Comparison of ENCODE assay signal across 30 cellular contexts in genomic region chr2:163716101-163716500, GRCh38. TPM values are rescaled to one million over a fixed set of nuclear protein-coding genes. Genes with fewer than 3 reads are reported as not detected.
"Had no signal": no experiment of that assay in that cellular context is flagged by ENCODE, and none has a peak within 500 bp of the region (broad histone marks: within the 10 kb centered on the region; RNA-seq: fewer than 3 reads in every experiment).

No MANE protein-coding gene starts in this region.

- H3K27ac ChIP-seq: ascending aorta, KMS-11, PC-9, WERI-Rb-1 had no signal

- H3K4me1 Mint-ChIP-seq: activated CD4-positive, alpha-beta memory T cell treated with anti-CD3 and anti-CD28 coated beads, Interleukin-2, amount 10 ng/mL, durations not matched to agents 7 days and 5 days; activated naive CD4-positive, alpha-beta T cell treated with anti-CD3 and anti-CD28 coated beads, Interleukin-2, amount 50 U/mL, for 24 hours; activated naive CD8-positive, alpha-beta T cell treated with anti-CD3 and anti-CD28 coated beads, Interleukin-2, amount 10 ng/mL, durations not matched to agents 7 days and 5 days had no signal

- H3K27me3 ChIP-seq: ascending aorta, cardiac muscle cell had no signal

- H3K9me3 Mint-ChIP-seq: activated CD4-positive, alpha-beta memory T cell treated with anti-CD3 and anti-CD28 coated beads, Interleukin-2, amount 10 ng/mL, durations not matched to agents 7 days and 5 days; activated naive CD8-positive, alpha-beta T cell treated with anti-CD3 and anti-CD28 coated beads, Interleukin-2, amount 10 ng/mL, durations not matched to agents 7 days and 5 days; activated T-helper 2 cell treated with anti-CD3 and anti-CD28 coated beads, Interferon-gamma antibody, Interleukin-2, Interleukin-4, amounts not matched to agents 10 μg/mL and 5 μg/mL and 100 μg/mL, durations not matched to agents 14 hours and 24 hours and 36 hours had no signal

- H3K4me2 ChIP-seq: KMS-11, PC-9 had no signal

- H3K4me3 ChIP-seq: ascending aorta, cardiac muscle cell, PC-9 had no signal

- H3K27ac Mint-ChIP-seq: activated CD4-positive, alpha-beta memory T cell treated with anti-CD3 and anti-CD28 coated beads, Interleukin-2, amount 10 ng/mL, durations not matched to agents 7 days and 5 days; activated naive CD4-positive, alpha-beta T cell treated with anti-CD3 and anti-CD28 coated beads, Interleukin-2, amount 50 U/mL, for 24 hours; activated naive CD8-positive, alpha-beta T cell treated with anti-CD3 and anti-CD28 coated beads, Interleukin-2, amount 10 ng/mL, durations not matched to agents 7 days and 5 days; activated T-helper 2 cell treated with anti-CD3 and anti-CD28 coated beads, Interferon-gamma antibody, Interleukin-2, Interleukin-4, amounts not matched to agents 10 μg/mL and 5 μg/mL and 100 μg/mL, durations not matched to agents 14 hours and 24 hours and 36 hours had no signal

- H3K9ac ChIP-seq: KMS-11 had no signal

- H3K27me3 Mint-ChIP-seq: activated CD4-positive, alpha-beta memory T cell treated with anti-CD3 and anti-CD28 coated beads, Interleukin-2, amount 10 ng/mL, durations not matched to agents 7 days and 5 days; activated naive CD4-positive, alpha-beta T cell treated with anti-CD3 and anti-CD28 coated beads, Interleukin-2, amount 50 U/mL, for 24 hours; activated naive CD8-positive, alpha-beta T cell treated with anti-CD3 and anti-CD28 coated beads, Interleukin-2, amount 10 ng/mL, durations not matched to agents 7 days and 5 days had no signal

- H3K4me3 Mint-ChIP-seq: activated CD4-positive, alpha-beta memory T cell treated with anti-CD3 and anti-CD28 coated beads, Interleukin-2, amount 10 ng/mL, durations not matched to agents 7 days and 5 days; activated naive CD4-positive, alpha-beta T cell treated with anti-CD3 and anti-CD28 coated beads, Interleukin-2, amount 50 U/mL, for 24 hours; activated naive CD8-positive, alpha-beta T cell treated with anti-CD3 and anti-CD28 coated beads, Interleukin-2, amount 10 ng/mL, durations not matched to agents 7 days and 5 days had no signal

- DNase-seq: activated CD4-positive, alpha-beta memory T cell treated with anti-CD3 and anti-CD28 coated beads, Interleukin-2, amount 10 ng/mL, durations not matched to agents 7 days and 5 days; activated CD4-positive, alpha-beta T cell treated with anti-CD3 and anti-CD28 coated beads for 1 hour; activated CD4-positive, alpha-beta T cell treated with anti-CD3 and anti-CD28 coated beads for 48 hours; activated CD4-positive, CD25-positive, alpha-beta regulatory T cell; activated gamma-delta T cell; activated naive CD4-positive, alpha-beta T cell treated with Interleukin-2 at 50 U/mL for 16 hours; activated naive CD8-positive, alpha-beta T cell treated with anti-CD3 and anti-CD28 coated beads, Interleukin-2, amount 10 ng/mL, durations not matched to agents 7 days and 5 days; activated T-cell treated with anti-CD3 and anti-CD28 coated beads, Interleukin-2, amount 50 U/mL, for 1 hour; MM.1S; MV-4-11; NCI-H1436 treated with DMSO at 0.1 percent for 48 hours; NCI-H1694 treated with DMSO at 0.1 percent for 48 hours; NCI-H2029; NCI-H2171 treated with DMSO at 0.1 percent for 48 hours; NCI-H2227 treated with DMSO at 0.1 percent for 48 hours; NCI-H446; NCI-H510A treated with DMSO at 0.1 percent for 48 hours; NK-92 treated with Interleukin-12 subunit alpha and Interleukin-12 subunit beta, amount 100 ng/mL, for 24 hours; PC-9; Right ventricle myocardium superior; T1000; WERI-Rb-1 had no signal

- H3K9me3 ChIP-seq: ascending aorta had no signal

- H2AFZ ChIP-seq: PC-9 had no signal

- H3K36me3 Mint-ChIP-seq: activated naive CD4-positive, alpha-beta T cell treated with anti-CD3 and anti-CD28 coated beads, Interleukin-2, amount 50 U/mL, for 24 hours; activated naive CD8-positive, alpha-beta T cell treated with anti-CD3 and anti-CD28 coated beads, Interleukin-2, amount 10 ng/mL, durations not matched to agents 7 days and 5 days had no signal

- H3K36me3 ChIP-seq: ascending aorta, cardiac muscle cell, WERI-Rb-1 had no signal

RNA-seq across cellular contexts. Expression of gene FIGN, which starts 19.7 kb away (rescaled TPM):
- total RNA-seq: activated CD4-positive, alpha-beta memory T cell treated with anti-CD3 and anti-CD28 coated beads, Interleukin-2, amount 10 ng/mL, durations not matched to agents 7 days and 5 days; activated CD8-positive, alpha-beta memory T cell treated with anti-CD3 and anti-CD28 coated beads for 36 hours; activated naive CD8-positive, alpha-beta T cell treated with anti-CD3 and anti-CD28 coated beads, Interleukin-2, amount 10 ng/mL, durations not matched to agents 7 days and 5 days; activated T-helper 2 cell treated with anti-CD3 and anti-CD28 coated beads, Interferon-gamma antibody, Interleukin-2, Interleukin-4, amounts not matched to agents 10 μg/mL and 5 μg/mL and 100 μg/mL, durations not matched to agents 14 hours and 24 hours and 36 hours; T-helper 1 cell treated with Interleukin-12 subunit alpha and Interleukin-12 subunit beta and Interleukin-4 antibody, amounts not matched to agents 30 ng/mL and 1 ng/mL, for 36 hours; T-helper 2 cell treated with Interferon-gamma antibody and Interleukin-4, amounts not matched to agents 100 ng/mL and 5 ng/mL, for 36 hours had no signal
